17 cellular contexts compared by ENCODE assay signal in the genomic region with DNA sequence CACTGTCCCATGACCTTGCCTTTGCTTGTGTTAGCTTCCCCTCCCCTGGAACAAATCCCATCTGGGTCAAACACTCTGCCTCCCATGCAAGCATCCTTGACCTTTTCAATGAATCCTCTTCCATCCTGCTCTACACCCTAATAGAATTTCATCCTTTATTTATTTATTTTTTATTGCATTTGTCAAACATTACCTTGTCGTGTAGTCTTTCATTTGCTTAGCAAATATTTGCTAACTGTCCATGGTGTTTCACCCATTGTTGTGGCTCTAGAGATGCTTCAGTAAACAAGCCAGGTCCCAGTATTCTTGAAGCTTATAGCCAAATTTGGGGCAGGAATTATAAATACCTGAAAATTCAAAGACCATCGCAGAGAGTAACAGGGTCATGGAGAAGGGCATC.
"Had no signal": no experiment of that assay in that cellular context is flagged by ENCODE, and none has a peak within 500 bp of the region (broad histone marks: within the 10 kb centered on the region; RNA-seq: fewer than 3 reads in every experiment).

No MANE protein-coding gene starts in this region.

- H3K27ac Mint-ChIP-seq: activated B cell treated with CpG ODN at 0.5 μM for 24 hours; activated naive CD4-positive, alpha-beta T cell treated with anti-CD3 and anti-CD28 coated beads, Interleukin-2, amount 50 U/mL, for 72 hours; memory B cell; natural killer cell treated with Interleukin-12 subunit alpha and Interleukin-12 subunit beta and Interleukin-15 and Interleukin-18, amount 100 ng/mL, for 72 hours had no signal

- H3K9me3 Mint-ChIP-seq: natural killer cell treated with Interleukin-12 subunit alpha and Interleukin-12 subunit beta and Interleukin-15 and Interleukin-18, amount 100 ng/mL, for 72 hours had no signal

- H3K4me1 Mint-ChIP-seq: activated B cell treated with CpG ODN at 0.5 μM for 24 hours, memory B cell had no signal

- ATAC-seq: activated naive CD4-positive, alpha-beta T cell treated with anti-CD3 and anti-CD28 coated beads, Interleukin-2, amount 50 U/mL, for 72 hours; gastrocnemius medialis; heart right ventricle; left lobe of liver; natural killer cell treated with Interleukin-12 subunit alpha and Interleukin-12 subunit beta and Interleukin-15 and Interleukin-18, amount 100 ng/mL, for 72 hours; psoas muscle; sciatic nerve had no signal

- H3K4me3 Mint-ChIP-seq: activated B cell treated with CpG ODN at 0.5 μM for 24 hours; memory B cell; natural killer cell treated with Interleukin-12 subunit alpha and Interleukin-12 subunit beta and Interleukin-15 and Interleukin-18, amount 100 ng/mL, for 72 hours had no signal

- H3K36me3 Mint-ChIP-seq: memory B cell; natural killer cell treated with Interleukin-12 subunit alpha and Interleukin-12 subunit beta and Interleukin-15 and Interleukin-18, amount 100 ng/mL, for 72 hours had no signal

- DNase-seq: activated B cell treated with CpG ODN at 0.5 μM for 24 hours; activated CD4-positive, alpha-beta T cell treated with anti-CD3 and anti-CD28 coated beads, Interleukin-2, amount 50 U/mL, for 1 hour; activated T-cell treated with anti-CD3 and anti-CD28 coated beads, Interleukin-2, amount 50 U/mL, for 1 hour; brain microvascular endothelial cell; effector memory CD4-positive, alpha-beta T cell; gastrocnemius medialis; heart right ventricle; islet precursor cell; psoas muscle; stimulated activated CD4-positive, alpha-beta T cell treated with anti-CD3 and anti-CD28 coated beads, Interleukin-2, amount 100 ng/mL, for 24 hours; stimulated activated naive CD4-positive, alpha-beta T cell treated with Interleukin-2 at 50 U/mL for 16 hours; trophoblast cell had no signal
